ENCODE assay signal across 13 cellular contexts in genomic region chr4:81084029-81084428, GRCh38. TPM values are rescaled to one million over a fixed set of nuclear protein-coding genes. Genes with fewer than 3 reads are reported as not detected.
DNase-seq lines count a peak whose midpoint lies in the region; ATAC-seq, FAIRE-seq and TF ChIP-seq lines count a peak whose summit lies in the region.
"Had no signal": no experiment of that assay in that cellular context is flagged by ENCODE, and none has a peak within 500 bp of the region (broad histone marks: within the 10 kb centered on the region; RNA-seq: fewer than 3 reads in every experiment).

No MANE protein-coding gene starts in this region.

- ATAC-seq in GM19395 (IDR thresholded peaks at IDR 0.05; ENCODE audit: unreplicated experiment): no peak

- H3K27me3 ChIP-seq in astrocyte (ENCODE audit: insufficient read depth, low read length): no peaks in the 10 kb centered on the region

- no peaks in the 10 kb centered on the region for H3K27me3 Mint-ChIP-seq in astrocyte (ENCODE audit: low read depth, unreplicated experiment)
- H3K27me3 Mint-ChIP-seq: type B pancreatic cell had no signal

- H3K4me1 Mint-ChIP-seq in astrocyte (ENCODE audit: low read depth, unreplicated experiment): no peaks in the 10 kb centered on the region

- no peak overlapping the region for H2AFZ ChIP-seq in astrocyte (ENCODE audit: low read depth, low read length)

- H3K9me3 Mint-ChIP-seq in astrocyte (ENCODE audit: unreplicated experiment): peaks cover 5% of the 10 kb centered on the region
- H3K9me3 Mint-ChIP-seq: activated T-helper 2 cell treated with anti-CD3 and anti-CD28 coated beads, Interferon-gamma antibody, Interleukin-2, Interleukin-4, amounts not matched to agents 10 μg/mL and 5 μg/mL and 100 μg/mL, durations not matched to agents 14 hours and 24 hours and 36 hours had no signal

- H3K4me1 ChIP-seq in astrocyte (ENCODE audit: insufficient read depth, low read length): no peaks in the 10 kb centered on the region

- H3K9ac ChIP-seq in astrocyte (ENCODE audit: low read length): no peak overlapping the region

- H3K4me3 ChIP-seq in LNCaP clone FGC (ENCODE audit: low read depth, low read length) (no peak overlapping the region), astrocyte (ENCODE audit: insufficient read depth, low read depth, low read length) (no peak overlapping the region)

- DNase-seq in DMS53 (lab: John Stamatoyannopoulos, UW) (peak; percentile 82), LNCaP clone FGC (ENCODE audit: low read depth) (peak; percentile 70), astrocyte (ENCODE audit: low read depth) (peak; percentile 2), left kidney (ENCODE audit: low read depth, low spot score) (peak; percentile 11), NCI-H187 (lab: John Stamatoyannopoulos, UW) (no peak), NCI-H1694 (lab: John Stamatoyannopoulos, UW) (no peak), HUDEP-2 (lab: John Stamatoyannopoulos, UW; ENCODE audit: unreplicated experiment in 76 of 76) (no peak)
- DNase-seq: activated CD4-positive, alpha-beta T cell treated with anti-CD3 and anti-CD28 coated beads for 1 hour; DMS79; head of caudate nucleus had no signal

- no peak overlapping the region for H3K27ac Mint-ChIP-seq in astrocyte (ENCODE audit: unreplicated experiment)
- H3K27ac Mint-ChIP-seq: activated T-helper 2 cell treated with anti-CD3 and anti-CD28 coated beads, Interferon-gamma antibody, Interleukin-2, Interleukin-4, amounts not matched to agents 10 μg/mL and 5 μg/mL and 100 μg/mL, durations not matched to agents 14 hours and 24 hours and 36 hours; type B pancreatic cell had no signal

- H3K27ac ChIP-seq in astrocyte (ENCODE audit: low read depth, low read length): no peak overlapping the region

- no peaks in the 10 kb centered on the region for H3K36me3 ChIP-seq in astrocyte (ENCODE audit: insufficient read depth, low read length)

- H3K36me3 Mint-ChIP-seq in astrocyte (ENCODE audit: low read depth, unreplicated experiment): no peaks in the 10 kb centered on the region
- H3K36me3 Mint-ChIP-seq: type B pancreatic cell had no signal

- no peaks in the 10 kb centered on the region for H4K20me1 ChIP-seq in astrocyte (ENCODE audit: insufficient read depth, low read length)

- no peaks in the 10 kb centered on the region for H3K79me2 ChIP-seq in astrocyte (ENCODE audit: insufficient read depth, low read length)

- no peak overlapping the region for H3K4me3 Mint-ChIP-seq in astrocyte (ENCODE audit: unreplicated experiment)
- H3K4me3 Mint-ChIP-seq: type B pancreatic cell had no signal

- no peaks in the 10 kb centered on the region for H3K9me3 ChIP-seq in astrocyte (ENCODE audit: insufficient read depth, low read depth, low read length)

- TF ChIP-seq CTCF in LNCaP clone FGC (IDR thresholded peaks at IDR 0.05; ENCODE audit: control insufficient read depth, extremely low read depth, insufficient read depth) (peak; percentile 63), astrocyte (IDR thresholded peaks at IDR 0.05; ENCODE audit: insufficient read depth, low read depth, low read length) (peak; percentile 3)

- H3K4me2 ChIP-seq in astrocyte (ENCODE audit: low read length): no peak overlapping the region

- FAIRE-seq in astrocyte (lab: Jason Lieb, UNC): no peak

RNA-seq across cellular contexts. Expression of gene BMP3, which starts 53.5 kb away (rescaled TPM):
- not detected in 2 replicates for total RNA-seq in astrocyte
- total RNA-seq: activated T-helper 2 cell treated with anti-CD3 and anti-CD28 coated beads, Interferon-gamma antibody, Interleukin-2, Interleukin-4, amounts not matched to agents 10 μg/mL and 5 μg/mL and 100 μg/mL, durations not matched to agents 14 hours and 24 hours and 36 hours had no signal

Comparison
In these comparisons a context has a peak if more than half of its experiments do, and no peak if none do; other contexts are left out.
1. DNase-seq: peak in DMS53 (single experiment), LNCaP clone FGC (single experiment), astrocyte (single experiment) and left kidney (single experiment); none in NCI-H187 (0 of 2), NCI-H1694 (single experiment) and HUDEP-2 (0 of 76).